Comparison of ENCODE assay signal across 1 cellular context in genomic region chr22:30217698-30218565, GRCh38.
TF ChIP-seq lines count a peak whose summit lies in the region.

No MANE protein-coding gene starts in this region.

TF ChIP-seq in HepG2, 621 proteins besides CTCF, POLR2A, EP300 and RAD21:
- TF ChIP-seq ELK4 (CRISPR knock-in tag; IDR thresholded peaks at IDR 0.05; ENCODE audit: borderline replicate concordance) = no peak
- peak; percentile 20; the same call in 1 of the 2 replicates for TF ChIP-seq GABPB1 (CRISPR knock-in tag; IDR thresholded peaks at IDR 0.05)
- peak; percentile 24; the same call in 1 of the 2 replicates for TF ChIP-seq USF2 (IDR thresholded peaks at IDR 0.05; ENCODE audit: low read depth, low read length)
- TF ChIP-seq USF2 (CRISPR knock-in tag; IDR thresholded peaks at IDR 0.05; ENCODE audit: borderline replicate concordance) = no peak
- TF ChIP-seq HNRNPL (IDR thresholded peaks at IDR 0.05; ENCODE audit: low read depth, low read length) = 0 out of 2 replicates have a peak, but pooled peaks have one; percentile 31
- no peak for TF ChIP-seq ZNF362 (CRISPR knock-in tag; IDR thresholded peaks at IDR 0.05; ENCODE audit: borderline replicate concordance)
- TF ChIP-seq ZBTB3 (CRISPR knock-in tag; IDR thresholded peaks at IDR 0.05; ENCODE audit: borderline replicate concordance, low read depth) = no peak
- TF ChIP-seq MNT (IDR thresholded peaks at IDR 0.05) = 0 out of 2 replicates have a peak, but pooled peaks have one; percentile 11
- peak; percentile 60 for TF ChIP-seq ZNF687 (CRISPR knock-in tag; IDR thresholded peaks at IDR 0.05)
